ENCODE assay signal across 18 cellular contexts in genomic region chr3:37713820-37714204, GRCh38.
DNase-seq lines count a peak whose midpoint lies in the region; ATAC-seq, FAIRE-seq and TF ChIP-seq lines count a peak whose summit lies in the region.
"Had no signal": no experiment of that assay in that cellular context is flagged by ENCODE, and none has a peak within 500 bp of the region (broad histone marks: within the 10 kb centered on the region; RNA-seq: fewer than 3 reads in every experiment).

No MANE protein-coding gene starts in this region.

- CTCF ChIA-PET in H1 (lab: Charles Lee; ENCODE audit: partially characterized antibody) = interaction anchor here (0.6 to 1.5 kb wide), 7 partner anchors 26 to 283 kb away, joined by 3 to 4 read pairs (median 3); no protein-coding TSS in a partner anchor
- CTCF ChIA-PET in Calu3 (lab: Charles Lee) = no interaction called here

- no peak for TF ChIP-seq POLR2A in H1 (IDR thresholded peaks at IDR 0.05; ENCODE audit: control extremely low read depth in 1 of 2, low read depth in 2 of 2, low read length in 2 of 2)

- TF ChIP-seq EP300 in H1 (IDR thresholded peaks at IDR 0.05; ENCODE audit: borderline replicate concordance in 1 of 2, low read depth in 2 of 2, low read length in 2 of 2) = no peak

- no peak overlapping the region for H4K8ac ChIP-seq in H1 (ENCODE audit: extremely low read depth, insufficient read depth, low read length)

- H2BK20ac ChIP-seq in H1 (ENCODE audit: low read length) = no peak overlapping the region

- no peak for ATAC-seq in GM21619 (IDR thresholded peaks at IDR 0.05; ENCODE audit: unreplicated experiment)

- no peak overlapping the region for H2BK12ac ChIP-seq in H1 (ENCODE audit: low read depth, low read length)

- no peaks in the 10 kb centered on the region for H3K4me1 Mint-ChIP-seq in Calu3 (ENCODE audit: low read depth, unreplicated experiment)
- H3K4me1 Mint-ChIP-seq: B cell had no signal

- H3K23ac ChIP-seq in H1 (ENCODE audit: insufficient read length) = no peak overlapping the region

- H3K27ac ChIP-seq in H1 (ENCODE audit: low read depth, low read length) = no peak overlapping the region
- peak overlapping the region; percentile 43 for H3K27ac ChIP-seq in muscle layer of duodenum (ENCODE audit: low read length)
- H3K27ac ChIP-seq in stomach smooth muscle (ENCODE audit: low read length) = peak overlapping the region; percentile 77
- H3K27ac ChIP-seq: HL-60, RWPE1 had no signal

- no peaks in the 10 kb centered on the region for H3K36me3 Mint-ChIP-seq in Calu3 (ENCODE audit: insufficient read depth, unreplicated experiment)

- no peak overlapping the region for H3K56ac ChIP-seq in H1 (replicated peaks; ENCODE audit: insufficient read length, low read depth, low read length)

- no peak overlapping the region for H2AFZ ChIP-seq in H1 (ENCODE audit: low read length)

- intact Hi-C loops in Calu3 (cut with micrococcal nuclease; ENCODE audit: unreplicated experiment) = no loop called here

- H3K4me3 Mint-ChIP-seq in Calu3 (ENCODE audit: low read depth, unreplicated experiment) = no peak overlapping the region
- H3K4me3 Mint-ChIP-seq: B cell; CD4-positive, alpha-beta T cell had no signal

- no peak overlapping the region for H3K14ac ChIP-seq in H1 (ENCODE audit: insufficient read length)

- POLR2A ChIA-PET in H1 (lab: Charles Lee; ENCODE audit: partially characterized antibody) = interaction anchor here (1.1 kb wide), 1 partner anchor 10 kb away, joined by 3 read pairs; no protein-coding TSS in a partner anchor

- TF ChIP-seq CTCF in H1 (IDR thresholded peaks at IDR 0.05; ENCODE audit: control extremely low read depth in 1 of 3, insufficient read depth in 1 of 3, low read depth in 1 of 3, low read length in 3 of 3) (no peak), Calu3 (IDR thresholded peaks at IDR 0.05; ENCODE audit: unreplicated experiment) (no peak)

- H3K9me3 ChIP-seq in NT2/D1 (ENCODE audit: insufficient read depth, low read length) (no peaks in the 10 kb centered on the region), H1 (ENCODE audit: insufficient read depth in 2 of 2, low read depth in 1 of 2, low read length in 1 of 2) (no peaks in the 10 kb centered on the region), muscle layer of duodenum (ENCODE audit: control insufficient read depth in 1 of 2, low read length in 2 of 2) (no peaks in the 10 kb centered on the region), stomach smooth muscle (ENCODE audit: control insufficient read depth in 2 of 2, low read length in 2 of 2) (no peaks in the 10 kb centered on the region)

- H3K79me1 ChIP-seq in H1 (ENCODE audit: low read depth, low read length) = no peaks in the 10 kb centered on the region

- no peak for FAIRE-seq in H1 (lab: Jason Lieb, UNC)

- H2BK120ac ChIP-seq in H1 (replicated peaks; ENCODE audit: low read depth, low read length) = no peak overlapping the region

- no peak overlapping the region for H2BK15ac ChIP-seq in H1 (ENCODE audit: low read length)

- H3K18ac ChIP-seq in H1 (ENCODE audit: extremely low read depth, low read length) = no peak overlapping the region

- H3K4me1 ChIP-seq in NT2/D1 (ENCODE audit: insufficient read depth, insufficient read length) (peaks cover 4% of the 10 kb centered on the region), H1 (replicated peaks in 1 of 4; ENCODE audit: control insufficient read depth in 3 of 4, insufficient read depth in 4 of 4, low read length in 3 of 4) (peaks cover 0 to 2% (median 0%) of the 10 kb centered on the region in 4 experiments; a peak in 2 of 7 replicates), muscle layer of duodenum (ENCODE audit: control insufficient read depth in 1 of 2, insufficient read depth in 2 of 2, low read length in 2 of 2) (peaks cover 4 to 26% of the 10 kb centered on the region in 2 donors), stomach smooth muscle (ENCODE audit: control insufficient read depth, insufficient read depth, low read length) (peaks cover 32% of the 10 kb centered on the region)

- H3K23me2 ChIP-seq in H1 (ENCODE audit: low read depth, low read length) = no peaks in the 10 kb centered on the region

- no TSS peak for BruUV-seq in Calu3 (replicated peaks; lab: Mats Ljungman, UMichigan)

- H3K4me3 ChIP-seq in NT2/D1 (ENCODE audit: insufficient read length, low read depth) (no peak overlapping the region), H1 (ENCODE audit: extremely low read depth in 1 of 4, insufficient read depth in 2 of 4, low read depth in 3 of 4, low read length in 4 of 4) (no peak overlapping the region), muscle layer of duodenum (ENCODE audit: low read depth in 1 of 2, low read length in 2 of 2) (no peak overlapping the region), stomach smooth muscle (ENCODE audit: low read length in 2 of 2) (peak overlapping the region in 1 of 2 donors; percentile 8)

- H3K4ac ChIP-seq in H1 (replicated peaks; ENCODE audit: insufficient read length, low read depth, low read length) = no peak overlapping the region

- no peak overlapping the region for H3K27ac Mint-ChIP-seq in Calu3 (ENCODE audit: unreplicated experiment)
- H3K27ac Mint-ChIP-seq: B cell; CD4-positive, alpha-beta T cell had no signal

- H3K79me2 ChIP-seq in H1 (ENCODE audit: control insufficient read depth in 1 of 2, insufficient read depth in 2 of 2, low read length in 2 of 2) = no peaks in the 10 kb centered on the region

- H3K36me3 ChIP-seq in NT2/D1 (ENCODE audit: insufficient read depth, insufficient read length, low read length) (no peaks in the 10 kb centered on the region), H1 (ENCODE audit: control insufficient read depth in 2 of 4, insufficient read depth in 4 of 4, low read length in 3 of 4) (no peaks in the 10 kb centered on the region), muscle layer of duodenum (ENCODE audit: control insufficient read depth in 1 of 2, insufficient read depth in 2 of 2, low read length in 2 of 2) (peaks cover 0 to 5% of the 10 kb centered on the region in 2 donors), stomach smooth muscle (ENCODE audit: control insufficient read depth in 2 of 2, insufficient read depth in 2 of 2, low read length in 2 of 2) (peaks cover 3 to 7% of the 10 kb centered on the region in 2 donors)

- TF ChIP-seq RAD21 in H1 (IDR thresholded peaks at IDR 0.05 in 1 of 2, conservative IDR thresholded peaks at IDR 0.05 in 1 of 2; ENCODE audit: low read depth in 2 of 2, low read length in 2 of 2) = no peak

- no peaks in the 10 kb centered on the region for H3K9me3 Mint-ChIP-seq in Calu3 (ENCODE audit: low read depth, unreplicated experiment)
- H3K9me3 Mint-ChIP-seq: CD4-positive, alpha-beta T cell had no signal

- H3K4me2 ChIP-seq in H1 (ENCODE audit: insufficient read depth in 1 of 2, low read depth in 2 of 2, low read length in 2 of 2) = no peak overlapping the region

- WGBS in H1 (ENCODE audit: extremely low coverage in 1 of 2, insufficient coverage in 1 of 2, insufficient read length in 1 of 2, insufficient replicate concordance in 2 of 2, low coverage in 1 of 2, low lambda C conversion rate in 2 of 2, missing lambda C conversion rate in 1 of 2), 2 experiments = 50% methylated on average over 1 of the region's 1 CpG; no CpG with 5 or more reads in 1 of the 2 experiments

- H4K20me1 ChIP-seq in H1 (replicated peaks in 1 of 2; ENCODE audit: control insufficient read depth in 1 of 2, insufficient read depth in 2 of 2, low read length in 2 of 2) = no peaks in the 10 kb centered on the region

- no peak overlapping the region for H4K5ac ChIP-seq in H1 (ENCODE audit: insufficient read length, low read depth, low read length)

- H3K27me3 ChIP-seq in NT2/D1 (ENCODE audit: insufficient read depth, insufficient read length) (no peaks in the 10 kb centered on the region), H1 (replicated peaks in 1 of 4; ENCODE audit: control insufficient read depth in 3 of 4, extremely low read depth in 1 of 4, insufficient read depth in 3 of 4, low read length in 3 of 4) (no peaks in the 10 kb centered on the region), muscle layer of duodenum (ENCODE audit: low read depth, low read length) (no peaks in the 10 kb centered on the region), stomach smooth muscle (ENCODE audit: control insufficient read depth in 1 of 2, insufficient read depth in 2 of 2, low read length in 2 of 2) (no peaks in the 10 kb centered on the region)

- peak overlapping the region; percentile 36 for H4K91ac ChIP-seq in H1 (replicated peaks; ENCODE audit: insufficient read length, low read length)

- H2BK5ac ChIP-seq in H1 (ENCODE audit: low read depth, low read length) = no peak overlapping the region

- no peak overlapping the region for H2AK5ac ChIP-seq in H1 (ENCODE audit: low read depth, low read length)

- H3K9ac ChIP-seq in NT2/D1 (ENCODE audit: insufficient read length, low read depth) (peak overlapping the region; percentile 1), H1 (replicated peaks in 1 of 4; ENCODE audit: extremely low read depth in 1 of 4, low read depth in 3 of 4, low read length in 3 of 4) (no peak overlapping the region), stomach smooth muscle (ENCODE audit: low read length in 2 of 2) (peak overlapping the region in 1 of 2 donors; percentile 29)

- DNase-seq in NT2/D1 (ENCODE audit: low read depth, low spot score) (no peak), H1 (ENCODE audit: low read depth in 1 of 2, low spot score in 2 of 2) (no peak), Ammon's horn (ENCODE audit: low spot score) (no peak), NCI-H774 (lab: John Stamatoyannopoulos, UW) (no peak), Calu3 (no peak)
- DNase-seq: CD4-positive, alpha-beta T cell; GOT3; NCI-H1092; NCI-H1694 treated with DMSO at 0.1 percent for 48 hours; NCI-H345; NCI-H526 treated with DMSO at 0.1 percent for 48 hours; NK-92 treated with Interleukin-12 subunit alpha and Interleukin-12 subunit beta, amount 100 ng/mL, for 24 hours had no signal

- peaks cover 46% of the 10 kb centered on the region for H3K27me3 Mint-ChIP-seq in Calu3 (ENCODE audit: unreplicated experiment)
- H3K27me3 Mint-ChIP-seq: B cell had no signal

TF ChIP-seq in H1, 55 proteins besides CTCF, POLR2A, EP300 and RAD21 (continues in another document):
- TF ChIP-seq E2F6 (IDR thresholded peaks at IDR 0.05) (no peak), SAP30 (IDR thresholded peaks at IDR 0.05; ENCODE audit: insufficient read depth, insufficient replicate concordance, low read length) (no peak), TCF12 (IDR thresholded peaks at IDR 0.05; ENCODE audit: low read depth, low read length) (no peak), CBX8 (IDR thresholded peaks at IDR 0.05; ENCODE audit: borderline replicate concordance, low read depth, low read length) (no peak), CEBPB (IDR thresholded peaks at IDR 0.05; ENCODE audit: low read depth, low read length) (no peak), BACH1 (IDR thresholded peaks at IDR 0.05; ENCODE audit: low read length) (no peak), SRF (IDR thresholded peaks at IDR 0.05; ENCODE audit: low read depth, low read length) (no peak), SP1 (IDR thresholded peaks at IDR 0.05; ENCODE audit: low read depth, low read length) (no peak)
